Comparison of ENCODE assay signal across 18 cellular contexts in the genomic region with DNA sequence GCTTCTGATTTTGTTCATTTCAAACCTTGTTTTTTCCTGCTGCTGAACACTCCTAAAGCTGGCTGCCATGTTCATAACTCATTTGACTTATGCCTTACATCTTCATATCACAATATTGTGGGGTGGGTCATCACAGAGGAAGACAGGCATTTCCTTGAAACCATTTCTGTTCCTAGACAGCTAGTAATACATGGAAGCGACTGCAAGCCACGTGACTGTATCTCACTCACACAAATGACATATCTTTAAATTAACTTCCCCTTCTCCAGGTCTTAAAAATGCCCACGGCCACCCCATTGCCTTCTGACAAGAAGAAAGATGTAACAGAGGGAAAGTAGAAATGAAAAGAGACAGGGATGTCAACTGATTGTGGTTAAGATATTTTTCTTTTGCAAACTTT.
"Had no signal": no experiment of that assay in that cellular context is flagged by ENCODE, and none has a peak within 500 bp of the region (broad histone marks: within the 10 kb centered on the region; RNA-seq: fewer than 3 reads in every experiment).

No MANE protein-coding gene starts in this region.

- H3K9me3 ChIP-seq: adrenal gland, gastrocnemius medialis, heart left ventricle had no signal

- H3K36me3 Mint-ChIP-seq: activated CD4-positive, alpha-beta memory T cell treated with anti-CD3 and anti-CD28 coated beads for 36 hours; activated CD8-positive, alpha-beta memory T cell treated with anti-CD3 and anti-CD28 coated beads, Interleukin-2, amount 10 ng/mL, durations not matched to agents 7 days and 5 days; activated naive CD4-positive, alpha-beta T cell treated with anti-CD3 and anti-CD28 coated beads, Interleukin-2, amount 50 U/mL, for 24 hours; type B pancreatic cell had no signal

- H3K4me3 Mint-ChIP-seq: activated CD4-positive, alpha-beta memory T cell treated with anti-CD3 and anti-CD28 coated beads for 36 hours; activated CD8-positive, alpha-beta memory T cell treated with anti-CD3 and anti-CD28 coated beads, Interleukin-2, amount 10 ng/mL, durations not matched to agents 7 days and 5 days; activated naive CD4-positive, alpha-beta T cell treated with anti-CD3 and anti-CD28 coated beads, Interleukin-2, amount 50 U/mL, for 24 hours; activated T-cell treated with anti-CD3 and anti-CD28 coated beads, Interleukin-2, amount 50 U/mL, for 24 hours; endodermal cell; nephron; stimulated activated naive CD8-positive, alpha-beta T cell treated with anti-CD3 and anti-CD28 coated beads, Interleukin-15, Interleukin-2, amounts not matched to agents 100 ng/mL and 50 ng/mL, for 24 hours; type B pancreatic cell had no signal

- H3K9me3 Mint-ChIP-seq: activated CD4-positive, alpha-beta memory T cell treated with anti-CD3 and anti-CD28 coated beads for 36 hours; activated naive CD4-positive, alpha-beta T cell treated with anti-CD3 and anti-CD28 coated beads, Interleukin-2, amount 50 U/mL, for 24 hours; activated T-cell treated with anti-CD3 and anti-CD28 coated beads, Interleukin-2, amount 50 U/mL, for 24 hours; endodermal cell; nephron; stimulated activated naive CD8-positive, alpha-beta T cell treated with anti-CD3 and anti-CD28 coated beads, Interleukin-15, Interleukin-2, amounts not matched to agents 100 ng/mL and 50 ng/mL, for 24 hours; type B pancreatic cell had no signal

- H3K27me3 ChIP-seq: gastrocnemius medialis, heart left ventricle had no signal

- H3K27ac ChIP-seq: adrenal gland, gastrocnemius medialis, heart left ventricle, skin epidermis, WERI-Rb-1 had no signal

- H3K36me3 ChIP-seq: adrenal gland, gastrocnemius medialis, heart left ventricle, WERI-Rb-1 had no signal

- H3K27ac Mint-ChIP-seq: activated CD4-positive, alpha-beta memory T cell treated with anti-CD3 and anti-CD28 coated beads for 36 hours; activated CD8-positive, alpha-beta memory T cell treated with anti-CD3 and anti-CD28 coated beads, Interleukin-2, amount 10 ng/mL, durations not matched to agents 7 days and 5 days; activated naive CD4-positive, alpha-beta T cell treated with anti-CD3 and anti-CD28 coated beads, Interleukin-2, amount 50 U/mL, for 24 hours; activated T-cell treated with anti-CD3 and anti-CD28 coated beads, Interleukin-2, amount 50 U/mL, for 24 hours; endodermal cell; nephron; progenitor cell of endocrine pancreas; stimulated activated naive CD8-positive, alpha-beta T cell treated with anti-CD3 and anti-CD28 coated beads, Interleukin-15, Interleukin-2, amounts not matched to agents 100 ng/mL and 50 ng/mL, for 24 hours; type B pancreatic cell had no signal

- ATAC-seq: activated CD8-positive, alpha-beta memory T cell treated with anti-CD3 and anti-CD28 coated beads, Interleukin-2, amount 10 ng/mL, durations not matched to agents 7 days and 5 days; gastrocnemius medialis; heart left ventricle; right cardiac atrium had no signal

- H3K4me3 ChIP-seq: adrenal gland, gastrocnemius medialis, heart left ventricle, skin epidermis had no signal

- H3K4me1 ChIP-seq: gastrocnemius medialis had no signal

- DNase-seq: activated CD4-positive, alpha-beta memory T cell treated with anti-CD3 and anti-CD28 coated beads for 36 hours; activated CD8-positive, alpha-beta memory T cell treated with anti-CD3 and anti-CD28 coated beads, Interleukin-2, amount 10 ng/mL, durations not matched to agents 7 days and 5 days; activated T-cell treated with anti-CD3 and anti-CD28 coated beads, Interleukin-2, amount 50 U/mL, for 24 hours; adrenal gland; endodermal cell; erythroblast; gastrocnemius medialis; heart left ventricle; occipital lobe; right cardiac atrium; stimulated activated CD4-positive, alpha-beta T cell treated with anti-CD3 and anti-CD28 coated beads, Interleukin-4, amount 100 ng/mL, for 4 hours; WERI-Rb-1 had no signal
